In the genomic region with DNA sequence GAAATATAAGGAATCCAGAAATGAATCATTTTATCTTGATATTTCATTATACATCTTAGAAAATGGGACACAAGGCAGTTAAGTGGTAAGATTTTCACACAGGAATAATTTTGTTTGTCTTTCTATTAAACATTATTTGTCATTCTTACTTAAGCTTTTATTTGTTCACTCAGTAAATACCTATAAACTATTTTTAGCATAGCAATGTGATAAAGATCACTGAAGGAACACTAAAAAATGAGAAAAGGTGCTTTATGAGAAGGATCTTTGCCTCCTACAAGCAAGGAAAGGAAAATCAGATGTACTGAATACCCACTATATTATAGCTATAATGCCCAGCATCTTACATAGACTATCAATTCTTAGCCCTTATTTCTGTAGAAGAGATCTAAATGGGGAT, we compare ENCODE assay signal across 23 cellular contexts.
DNase-seq lines count a peak whose midpoint lies in the region; ATAC-seq and TF ChIP-seq lines count a peak whose summit lies in the region.
"Had no signal": no experiment of that assay in that cellular context is flagged by ENCODE, and none has a peak within 500 bp of the region (broad histone marks: within the 10 kb centered on the region; RNA-seq: fewer than 3 reads in every experiment).

No MANE protein-coding gene starts in this region.

- H3K4me3 Mint-ChIP-seq in neural progenitor cell, result no peak overlapping the region
- H3K4me3 Mint-ChIP-seq: CD14-positive monocyte; CD4-positive, alpha-beta memory T cell; CD4-positive, CD25-positive, alpha-beta regulatory T cell; CD8-positive, alpha-beta memory T cell had no signal

- H3K36me3 Mint-ChIP-seq in neural progenitor cell, result no peaks in the 10 kb centered on the region
- H3K36me3 Mint-ChIP-seq: CD14-positive monocyte; CD4-positive, alpha-beta memory T cell; CD4-positive, CD25-positive, alpha-beta regulatory T cell; CD8-positive, alpha-beta memory T cell had no signal

- H3K9me3 Mint-ChIP-seq in neural progenitor cell, result no peaks in the 10 kb centered on the region
- H3K9me3 Mint-ChIP-seq: CD4-positive, alpha-beta memory T cell; CD4-positive, CD25-positive, alpha-beta regulatory T cell; CD8-positive, alpha-beta memory T cell had no signal

- DNase-seq in PC-3 (peak; percentile 76), neural progenitor cell (ENCODE audit: low spot score) (no peak), NCI-H146 treated with DMSO at 0.1 percent for 48 hours (lab: John Stamatoyannopoulos, UW; ENCODE audit: unreplicated experiment) (no peak), hepatocyte (ENCODE audit: low spot score) (no peak)
- DNase-seq: 8988T; ACHN; BE2C; C1 segment of cervical spinal cord; CD4-positive, alpha-beta memory T cell; CD4-positive, CD25-positive, alpha-beta regulatory T cell; CD8-positive, alpha-beta memory T cell; COR-L47; DMS 273 treated with DMSO at 0.1 percent for 48 hours; DMS153; DMS53; DMS79; DND-41; EL; GDM1 had no signal

- H3K4me2 ChIP-seq in PC-3 (ENCODE audit: low read length) (peak overlapping the region; percentile 53), neural progenitor cell (no peak overlapping the region), hepatocyte (no peak overlapping the region)
- H3K4me2 ChIP-seq: BLaER1 had no signal

- no peaks in the 10 kb centered on the region for H3K36me3 ChIP-seq in PC-3 (ENCODE audit: low read depth, low read length)
- no peaks in the 10 kb centered on the region for H3K36me3 ChIP-seq in neural progenitor cell
- H3K36me3 ChIP-seq in hepatocyte (replicated peaks; ENCODE audit: insufficient read depth, low read depth), result no peaks in the 10 kb centered on the region
- H3K36me3 ChIP-seq: BE2C, BLaER1 had no signal

- TF ChIP-seq CTCF in 22Rv1 (IDR thresholded peaks at IDR 0.05) (no peak), PC-3 (conservative IDR thresholded peaks at IDR 0.05; ENCODE audit: low read depth, low read length) (no peak), neural progenitor cell (IDR thresholded peaks at IDR 0.05) (no peak), hepatocyte (IDR thresholded peaks at IDR 0.05; ENCODE audit: poor library complexity) (no peak)

- intact Hi-C loops in PC-3 (cut with micrococcal nuclease), result loop anchor here (1.0 to 10.0 kb wide), 4 partner anchors 49 to 208 kb away; no protein-coding TSS in a partner anchor

- H4K20me1 ChIP-seq in PC-3 (ENCODE audit: low read length), result no peaks in the 10 kb centered on the region
- no peaks in the 10 kb centered on the region for H4K20me1 ChIP-seq in neural progenitor cell (ENCODE audit: low read depth)
- H4K20me1 ChIP-seq in hepatocyte (ENCODE audit: insufficient read depth, poor library complexity, severe bottlenecking), result no peaks in the 10 kb centered on the region
- H4K20me1 ChIP-seq: BLaER1 had no signal

- no peaks in the 10 kb centered on the region for H3K9me3 ChIP-seq in PC-3 (ENCODE audit: low read length)
- H3K9me3 ChIP-seq in neural progenitor cell (ENCODE audit: low read depth), result no peaks in the 10 kb centered on the region
- no peaks in the 10 kb centered on the region for H3K9me3 ChIP-seq in hepatocyte (ENCODE audit: low read depth)
- H3K9me3 ChIP-seq: BE2C, BLaER1 had no signal

- CTCF ChIA-PET in PC-3 (lab: Charles Lee), result no interaction called here

- H3K9ac ChIP-seq in PC-3 (ENCODE audit: low read length) (peak overlapping the region; percentile 60), neural progenitor cell (no peak overlapping the region)
- H3K9ac ChIP-seq: BLaER1 had no signal

- H2AFZ ChIP-seq in PC-3 (ENCODE audit: low read length) (no peak overlapping the region), neural progenitor cell (replicated peaks) (peak overlapping the region; percentile 45), hepatocyte (no peak overlapping the region)

- no peaks in the 10 kb centered on the region for H3K79me2 ChIP-seq in PC-3 (ENCODE audit: low read length)
- no peaks in the 10 kb centered on the region for H3K79me2 ChIP-seq in neural progenitor cell (ENCODE audit: low read depth)
- H3K79me2 ChIP-seq in hepatocyte, result no peaks in the 10 kb centered on the region

- H3F3A ChIP-seq in PC-3 (ENCODE audit: low read length, unreplicated experiment), result no peaks in the 10 kb centered on the region
- H3F3A ChIP-seq in neural progenitor cell (ENCODE audit: low read depth), result no peaks in the 10 kb centered on the region

- H3K27me3 Mint-ChIP-seq in neural progenitor cell (ENCODE audit: insufficient read depth, low read depth), result no peaks in the 10 kb centered on the region
- H3K27me3 Mint-ChIP-seq: CD4-positive, CD25-positive, alpha-beta regulatory T cell had no signal

- no peaks in the 10 kb centered on the region for H3K27me3 ChIP-seq in PC-3 (ENCODE audit: low read length)
- H3K27me3 ChIP-seq in neural progenitor cell, result no peaks in the 10 kb centered on the region
- no peaks in the 10 kb centered on the region for H3K27me3 ChIP-seq in hepatocyte
- H3K27me3 ChIP-seq: BE2C, BLaER1 had no signal

- H3K9me2 ChIP-seq in PC-3 (replicated peaks; ENCODE audit: low read length), result no peaks in the 10 kb centered on the region; the same call in 1 of the 2 replicates
- no peaks in the 10 kb centered on the region for H3K9me2 ChIP-seq in hepatocyte (replicated peaks; ENCODE audit: insufficient read depth)

- no peaks in the 10 kb centered on the region for H3K4me1 Mint-ChIP-seq in neural progenitor cell
- H3K4me1 Mint-ChIP-seq: CD14-positive monocyte had no signal

- H3K4me3 ChIP-seq in PC-3 (ENCODE audit: low read length) (no peak overlapping the region; the same call in 1 of the 2 replicates), neural progenitor cell (no peak overlapping the region), hepatocyte (no peak overlapping the region)
- H3K4me3 ChIP-seq: BLaER1, GM12878 had no signal

- ATAC-seq in PC-3, result peak; percentile 96
- ATAC-seq: GM12878 had no signal

- peak overlapping the region; percentile 94 for H3K27ac ChIP-seq in 22Rv1
- H3K27ac ChIP-seq in PC-3 (ENCODE audit: low read length), result peak overlapping the region; percentile 88
- no peak overlapping the region for H3K27ac ChIP-seq in neural progenitor cell
- H3K27ac ChIP-seq in hepatocyte, result no peak overlapping the region
- H3K27ac ChIP-seq: BLaER1 had no signal

- POLR2A ChIA-PET in PC-3 (lab: Charles Lee; ENCODE audit: unreplicated experiment), result interaction anchor here (0.5 to 0.6 kb wide), 2 partner anchors 67 to 231 kb away, joined by 3 to 4 read pairs; no protein-coding TSS in a partner anchor

- H3K27ac Mint-ChIP-seq in neural progenitor cell, result no peak overlapping the region
- H3K27ac Mint-ChIP-seq: CD14-positive monocyte; CD4-positive, CD25-positive, alpha-beta regulatory T cell had no signal

- no TSS peak for BruUV-seq in PC-3 (replicated peaks; lab: Mats Ljungman, UMichigan)

- H3K4me1 ChIP-seq in PC-3 (ENCODE audit: insufficient read depth, low read length), result peaks cover 19% of the 10 kb centered on the region
- no peaks in the 10 kb centered on the region for H3K4me1 ChIP-seq in neural progenitor cell
- H3K4me1 ChIP-seq in hepatocyte (ENCODE audit: insufficient read depth), result no peaks in the 10 kb centered on the region
- H3K4me1 ChIP-seq: BE2C, BLaER1 had no signal

Comparison
In these comparisons a context has a peak if more than half of its experiments do, and no peak if none do; other contexts are left out.
1. H3K27ac ChIP-seq: peak in 22Rv1 (single experiment) and PC-3 (single experiment); none in neural progenitor cell (single experiment) and hepatocyte (single experiment).